ENCODE assay signal across 8 cellular contexts in genomic region chr14:81211844-81212243, GRCh38. TPM values are rescaled to one million over a fixed set of nuclear protein-coding genes. Genes with fewer than 3 reads are reported as not detected.
DNase-seq lines count a peak whose midpoint lies in the region; ATAC-seq, FAIRE-seq and TF ChIP-seq lines count a peak whose summit lies in the region.

No MANE protein-coding gene starts in this region.

- no peaks in the 10 kb centered on the region for H3K27me3 Mint-ChIP-seq in activated naive CD8-positive, alpha-beta T cell

- no peak overlapping the region for H3K4me3 Mint-ChIP-seq in activated naive CD8-positive, alpha-beta T cell

- 33 to 48% methylated on average over 2 of the region's 2 CpGs for WGBS in esophagus squamous epithelium, 2 donors

- H3K4me3 ChIP-seq in Loucy (ENCODE audit: low read length, poor library complexity, severe bottlenecking) = no peak overlapping the region
- H3K4me3 ChIP-seq in kidney (ENCODE audit: low read length in 2 of 2) = no peak overlapping the region
- H3K4me3 ChIP-seq in esophagus squamous epithelium = no peak overlapping the region

- peak overlapping the region; percentile 41 for H3K4me2 ChIP-seq in Loucy (ENCODE audit: low read depth, low read length, poor library complexity, severe bottlenecking)

- TF ChIP-seq POLR2A in esophagus squamous epithelium (IDR thresholded peaks at IDR 0.05) = no peak

- H3K27ac ChIP-seq in kidney (ENCODE audit: low read depth in 2 of 2, low read length in 2 of 2) (no peak overlapping the region), esophagus squamous epithelium (no peak overlapping the region)

- no peaks in the 10 kb centered on the region for H3K9me3 Mint-ChIP-seq in activated naive CD8-positive, alpha-beta T cell (ENCODE audit: low read depth)

- peaks cover 15% of the 10 kb centered on the region for H4K20me1 ChIP-seq in Loucy (ENCODE audit: insufficient read depth, low read length, poor library complexity, severe bottlenecking)

- H2AFZ ChIP-seq in Loucy (ENCODE audit: low read length) = no peak overlapping the region

- H3K4me1 ChIP-seq in Loucy (ENCODE audit: insufficient read depth, low read length, poor library complexity, severe bottlenecking) (peaks cover 38% of the 10 kb centered on the region), kidney (ENCODE audit: control insufficient read depth in 1 of 2, insufficient read depth in 1 of 2, low read depth in 1 of 2, low read length in 2 of 2) (peaks cover 0 to 3% of the 10 kb centered on the region in 2 donors), esophagus squamous epithelium (peaks cover 0 to 11% (median 0%) of the 10 kb centered on the region in 3 donors)

- peak; percentile 69 for ATAC-seq in GM21447 (IDR thresholded peaks at IDR 0.05; ENCODE audit: unreplicated experiment)

- peaks cover 15% of the 10 kb centered on the region for H3K36me3 Mint-ChIP-seq in activated naive CD8-positive, alpha-beta T cell

- intact Hi-C loops in kidney (cut with DNase I) (no loop called here), esophagus squamous epithelium (cut with DNase I) (no loop called here)

- TF ChIP-seq CTCF in Loucy (conservative IDR thresholded peaks at IDR 0.05; ENCODE audit: low read length) (peak; percentile 66), kidney (IDR thresholded peaks at IDR 0.05; ENCODE audit: borderline replicate concordance, extremely low read depth, insufficient read depth) (peak; percentile 59), esophagus squamous epithelium (IDR thresholded peaks at IDR 0.05) (peak in 3 of 6 experiments; percentile 10 to 28 (median 14))

- H3K27me3 ChIP-seq in Loucy (ENCODE audit: insufficient read depth, low read length, poor library complexity, severe bottlenecking) (no peaks in the 10 kb centered on the region), esophagus squamous epithelium (no peaks in the 10 kb centered on the region)

- H3K36me3 ChIP-seq in Loucy (ENCODE audit: insufficient read depth, low read length) (peaks cover 38% of the 10 kb centered on the region), kidney (ENCODE audit: control insufficient read depth in 1 of 2, insufficient read depth in 2 of 2, low read length in 2 of 2) (peaks cover 5 to 19% of the 10 kb centered on the region in 2 donors), esophagus squamous epithelium (peaks cover 0 to 92% (median 12%) of the 10 kb centered on the region in 3 donors)

- H3K4me1 Mint-ChIP-seq in activated naive CD8-positive, alpha-beta T cell (ENCODE audit: low read depth) = peaks cover 61% of the 10 kb centered on the region

- no peak for FAIRE-seq in kidney (lab: Jason Lieb, UNC)

- peak overlapping the region; percentile 41 for H3K27ac Mint-ChIP-seq in activated naive CD8-positive, alpha-beta T cell

- no peaks in the 10 kb centered on the region for H3F3A ChIP-seq in Loucy (ENCODE audit: low read depth)

- H3K9me3 ChIP-seq in Loucy (ENCODE audit: insufficient read depth, low read depth, low read length) (no peaks in the 10 kb centered on the region), kidney (ENCODE audit: control insufficient read depth in 1 of 2, low read length in 2 of 2) (no peaks in the 10 kb centered on the region), esophagus squamous epithelium (no peaks in the 10 kb centered on the region)

- DNase-seq in NCI-H748 (lab: John Stamatoyannopoulos, UW; ENCODE audit: unreplicated experiment) = peak; percentile 32
- DNase-seq in NCI-H748 treated with DMSO at 0.1 percent for 48 hours (lab: John Stamatoyannopoulos, UW) = no peak
- DNase-seq in kidney = no peak
- DNase-seq in retina = no peak
- no peak for DNase-seq in esophagus squamous epithelium (lab: John Stamatoyannopoulos, UW)

- H3K9me2 ChIP-seq in Loucy (replicated peaks; ENCODE audit: low read depth, low read length) = no peaks in the 10 kb centered on the region

- no peak overlapping the region for H3K9ac ChIP-seq in Loucy (ENCODE audit: low read depth, low read length, poor library complexity, severe bottlenecking)
- no peak overlapping the region for H3K9ac ChIP-seq in kidney (ENCODE audit: low read length in 2 of 2)

- H3K79me2 ChIP-seq in Loucy (ENCODE audit: insufficient read depth, low read length) = peaks cover 91% of the 10 kb centered on the region

RNA-seq across cellular contexts. Expression of gene GTF2A1, which starts 8.9 kb away (rescaled TPM):
- total RNA-seq in kidney = 27.0 TPM
- 4.7 TPM for polyA plus RNA-seq in kidney (ENCODE audit: insufficient read depth, low read depth, low replicate concordance)
- total RNA-seq in esophagus squamous epithelium = 10 to 100 TPM; 18.7 to 25.7 (median 22.9) TPM
